Comparison of ENCODE assay signal across 22 cellular contexts in genomic region chr14:59675394-59675793, GRCh38.
DNase-seq lines count a peak whose midpoint lies in the region; ATAC-seq and TF ChIP-seq lines count a peak whose summit lies in the region.
"Had no signal": no experiment of that assay in that cellular context is flagged by ENCODE, and none has a peak within 500 bp of the region (broad histone marks: within the 10 kb centered on the region; RNA-seq: fewer than 3 reads in every experiment).

No MANE protein-coding gene starts in this region.

- no peaks in the 10 kb centered on the region for H3K79me2 ChIP-seq in mammary epithelial cell (ENCODE audit: insufficient read depth, low read length)

- dilution Hi-C loops in mammary epithelial cell (cut with HindIII; ENCODE audit: low sequenced_read_pairs) = no loop called here

- TF ChIP-seq CTCF in MCF 10A (IDR thresholded peaks at IDR 0.05; ENCODE audit: unreplicated experiment) = no peak
- TF ChIP-seq CTCF in mammary epithelial cell (conservative IDR thresholded peaks at IDR 0.05 in 1 of 2, IDR thresholded peaks at IDR 0.05 in 1 of 2; ENCODE audit: extremely low read depth in 1 of 2, insufficient read depth in 1 of 2, low read depth in 1 of 2, low read length in 2 of 2) = no peak
- no peak for TF ChIP-seq CTCF in WTC11 (IDR thresholded peaks at IDR 0.05)

- H3K27me3 Mint-ChIP-seq in MCF 10A (ENCODE audit: insufficient read depth, unreplicated experiment) (no peaks in the 10 kb centered on the region), WTC11 (ENCODE audit: low read depth) (no peaks in the 10 kb centered on the region)
- H3K27me3 Mint-ChIP-seq: CD8-positive, alpha-beta memory T cell had no signal

- no peaks in the 10 kb centered on the region for H4K20me1 ChIP-seq in mammary epithelial cell (ENCODE audit: insufficient read depth, low read length)
- H4K20me1 ChIP-seq: BLaER1 had no signal

- no peak overlapping the region for H3K4me2 ChIP-seq in mammary epithelial cell (ENCODE audit: insufficient read depth, low read depth, low read length)
- H3K4me2 ChIP-seq: BLaER1 had no signal

- H3K9me3 Mint-ChIP-seq in MCF 10A (ENCODE audit: unreplicated experiment) (peaks cover 18% of the 10 kb centered on the region), WTC11 (no peaks in the 10 kb centered on the region; the same call in 1 of the 2 replicates)

- peaks cover 13% of the 10 kb centered on the region for H3K4me1 Mint-ChIP-seq in MCF 10A (ENCODE audit: insufficient read depth, unreplicated experiment)
- H3K4me1 Mint-ChIP-seq in WTC11 = peaks cover 21% of the 10 kb centered on the region
- H3K4me1 Mint-ChIP-seq: CD14-positive monocyte; CD4-positive, alpha-beta memory T cell; CD4-positive, CD25-positive, alpha-beta regulatory T cell; CD8-positive, alpha-beta memory T cell had no signal

- H3K36me3 ChIP-seq in mammary epithelial cell (ENCODE audit: insufficient read depth, low read length) = no peaks in the 10 kb centered on the region
- H3K36me3 ChIP-seq: BE2C, BLaER1 had no signal

- in situ Hi-C loops in mammary epithelial cell (cut with MboI; ENCODE audit: low sequenced_read_pairs in 2 of 2) = no loop called here

- POLR2A ChIA-PET in MCF 10A (lab: Yijun Ruan, JAX) = interaction anchor here (0.6 kb wide), 1 partner anchor 1648 kb away, joined by 3 read pairs; no protein-coding TSS in a partner anchor
- POLR2A ChIA-PET in WTC11 (lab: Charles Lee) = no interaction called here

- H3K36me3 Mint-ChIP-seq in MCF 10A (ENCODE audit: insufficient read depth, unreplicated experiment) = peaks cover 31% of the 10 kb centered on the region
- H3K36me3 Mint-ChIP-seq in WTC11 = no peaks in the 10 kb centered on the region
- H3K36me3 Mint-ChIP-seq: CD4-positive, alpha-beta memory T cell; CD4-positive, CD25-positive, alpha-beta regulatory T cell; CD8-positive, alpha-beta memory T cell had no signal

- H2AFZ ChIP-seq in mammary epithelial cell (ENCODE audit: low read depth, low read length) = no peak overlapping the region

- H3K27me3 ChIP-seq in mammary epithelial cell (ENCODE audit: insufficient read depth, low read length) = no peaks in the 10 kb centered on the region
- H3K27me3 ChIP-seq: BE2C, BLaER1 had no signal

- H3K9ac ChIP-seq in mammary epithelial cell (ENCODE audit: insufficient read depth, low read length) = no peak overlapping the region
- H3K9ac ChIP-seq: BLaER1 had no signal

- CTCF ChIA-PET in MCF 10A (lab: Yijun Ruan, JAX) (interaction anchor here (1.2 kb wide), 1 partner anchor 168 kb away, joined by 4 read pairs; no protein-coding TSS in a partner anchor), mammary epithelial cell (lab: Charles Lee; ENCODE audit: low non-redundant PET) (no interaction called here), WTC11 (lab: Charles Lee) (no interaction called here)

- no TSS peak for BruUV-seq in MCF 10A (replicated peaks; lab: Mats Ljungman, UMichigan)
- BruUV-seq in mammary epithelial cell (replicated peaks; lab: Mats Ljungman, UMichigan) = no TSS peak

- DNase-seq in MCF 10A (ENCODE audit: unreplicated experiment) (no peak), mammary epithelial cell (no peak), WTC11 (ENCODE audit: low spot score) (no peak), NCI-H1105 (lab: John Stamatoyannopoulos, UW) (no peak)
- DNase-seq: ACHN; BE2C; C1 segment of cervical spinal cord; CD4-positive, alpha-beta memory T cell; CD4-positive, CD25-positive, alpha-beta regulatory T cell; CD8-positive, alpha-beta memory T cell; COR-L47; DMS 273 treated with DMSO at 0.1 percent for 48 hours; DMS153; DMS53; DMS79; DND-41; EL; GF-D8 had no signal

- no peak overlapping the region for H3K4me3 Mint-ChIP-seq in MCF 10A (ENCODE audit: unreplicated experiment)
- H3K4me3 Mint-ChIP-seq in WTC11 = no peak overlapping the region
- H3K4me3 Mint-ChIP-seq: CD14-positive monocyte; CD4-positive, alpha-beta memory T cell; CD4-positive, CD25-positive, alpha-beta regulatory T cell; CD8-positive, alpha-beta memory T cell had no signal

- H3K27ac ChIP-seq in mammary epithelial cell (ENCODE audit: insufficient read depth, low read depth, low read length) = no peak overlapping the region
- H3K27ac ChIP-seq: 22Rv1, BLaER1 had no signal

- H3K27ac Mint-ChIP-seq in MCF 10A (ENCODE audit: low read depth, unreplicated experiment) (peak overlapping the region; percentile 55), WTC11 (no peak overlapping the region)
- H3K27ac Mint-ChIP-seq: CD14-positive monocyte; CD4-positive, alpha-beta memory T cell; CD8-positive, alpha-beta memory T cell had no signal

- H3K4me3 ChIP-seq in mammary epithelial cell (replicated peaks in 1 of 3; ENCODE audit: insufficient read depth in 1 of 3, low read depth in 2 of 3, low read length in 3 of 3) = no peak overlapping the region
- H3K4me3 ChIP-seq: BLaER1 had no signal

- no peaks in the 10 kb centered on the region for H3K4me1 ChIP-seq in mammary epithelial cell (ENCODE audit: insufficient read depth, low read length)
- H3K4me1 ChIP-seq: BE2C, BLaER1 had no signal

- ATAC-seq in WTC11 = no peak
- no peak for ATAC-seq in GM21786 (IDR thresholded peaks at IDR 0.05; ENCODE audit: unreplicated experiment)

- 25% methylated on average over 1 of the region's 1 CpG for WGBS in mammary epithelial cell (ENCODE audit: low coverage, missing lambda C conversion rate)

- intact Hi-C loops in MCF 10A (cut with micrococcal nuclease) (no loop called here), mammary epithelial cell (cut with micrococcal nuclease) (no loop called here)

- no peaks in the 10 kb centered on the region for H3K9me3 ChIP-seq in mammary epithelial cell (replicated peaks; ENCODE audit: insufficient read depth, low read length)
- H3K9me3 ChIP-seq: BE2C had no signal

TF ChIP-seq in WTC11, 78 proteins besides CTCF, POLR2A, EP300 and RAD21:
- TF ChIP-seq HMGA2 (CRISPR knock-in tag; IDR thresholded peaks at IDR 0.05) = peak; percentile 99
- no peak for TF ChIP-seq ETV6 (CRISPR knock-in tag; IDR thresholded peaks at IDR 0.05)
TF ChIP-seq in WTC11: peak in this region for 1.
